In the genomic region with DNA sequence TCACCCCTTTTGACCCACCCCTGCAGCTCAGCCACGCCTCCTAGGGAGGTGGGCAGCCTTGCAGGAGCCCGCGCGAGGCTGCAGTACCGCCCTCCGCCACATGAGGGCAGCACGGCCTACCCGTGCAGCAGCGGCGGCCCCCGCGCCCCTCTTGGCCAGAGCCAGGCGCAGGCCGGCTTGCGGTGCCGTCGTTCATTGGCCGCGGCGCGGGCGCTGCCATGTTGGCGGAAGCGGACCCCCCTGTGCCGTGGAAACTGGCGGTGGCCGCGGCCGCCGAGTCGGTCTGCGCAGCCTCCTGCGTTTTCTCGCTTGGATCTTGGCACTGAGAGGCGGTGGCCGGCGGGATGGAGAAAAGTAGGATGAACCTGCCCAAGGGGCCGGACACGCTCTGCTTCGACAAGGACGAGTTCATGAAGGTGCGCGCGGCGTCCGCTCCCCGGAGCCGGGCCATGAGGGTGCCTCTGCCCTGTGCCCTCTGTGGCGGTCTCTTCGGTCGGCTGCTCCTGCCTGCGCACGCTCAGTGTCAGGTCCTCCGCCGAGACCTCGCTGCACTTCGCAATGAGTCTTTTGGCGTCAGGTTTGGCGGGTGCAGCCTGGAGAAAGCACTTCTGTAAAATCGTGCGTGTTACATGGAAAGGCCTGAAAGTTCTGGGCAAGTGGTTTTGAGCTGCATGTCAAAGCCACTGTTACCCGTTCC, we compare ENCODE assay signal across 1 cellular context.
TF ChIP-seq lines count a peak whose summit lies in the region.

A gene with protein sequence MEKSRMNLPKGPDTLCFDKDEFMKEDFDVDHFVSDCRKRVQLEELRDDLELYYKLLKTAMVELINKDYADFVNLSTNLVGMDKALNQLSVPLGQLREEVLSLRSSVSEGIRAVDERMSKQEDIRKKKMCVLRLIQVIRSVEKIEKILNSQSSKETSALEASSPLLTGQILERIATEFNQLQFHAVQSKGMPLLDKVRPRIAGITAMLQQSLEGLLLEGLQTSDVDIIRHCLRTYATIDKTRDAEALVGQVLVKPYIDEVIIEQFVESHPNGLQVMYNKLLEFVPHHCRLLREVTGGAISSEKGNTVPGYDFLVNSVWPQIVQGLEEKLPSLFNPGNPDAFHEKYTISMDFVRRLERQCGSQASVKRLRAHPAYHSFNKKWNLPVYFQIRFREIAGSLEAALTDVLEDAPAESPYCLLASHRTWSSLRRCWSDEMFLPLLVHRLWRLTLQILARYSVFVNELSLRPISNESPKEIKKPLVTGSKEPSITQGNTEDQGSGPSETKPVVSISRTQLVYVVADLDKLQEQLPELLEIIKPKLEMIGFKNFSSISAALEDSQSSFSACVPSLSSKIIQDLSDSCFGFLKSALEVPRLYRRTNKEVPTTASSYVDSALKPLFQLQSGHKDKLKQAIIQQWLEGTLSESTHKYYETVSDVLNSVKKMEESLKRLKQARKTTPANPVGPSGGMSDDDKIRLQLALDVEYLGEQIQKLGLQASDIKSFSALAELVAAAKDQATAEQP (plus strand): TSS at position 219 of the 697 bp plus-strand sequence. CDS start 126 bp downstream, at position 345.

TF ChIP-seq in K562, 482 proteins besides CTCF, POLR2A, EP300 and RAD21 (continued from another document):
- TF ChIP-seq CHD7 (IDR thresholded peaks at IDR 0.05; ENCODE audit: low read depth, low read length) (no peak), ZNF586 (CRISPR knock-in tag; conservative IDR thresholded peaks at IDR 0.05) (no peak), ZBTB49 (CRISPR knock-in tag; IDR thresholded peaks at IDR 0.05; ENCODE audit: borderline replicate concordance) (no peak), HNRNPLL (IDR thresholded peaks at IDR 0.05; ENCODE audit: low read depth, low read length, poor library complexity, severe bottlenecking) (peak; percentile 86), SMAD3 (CRISPR knock-in tag; conservative IDR thresholded peaks at IDR 0.05) (no peak), DMBX1 (CRISPR knock-in tag; IDR thresholded peaks at IDR 0.05; ENCODE audit: borderline replicate concordance) (peak; percentile 20; the same call in 1 of the 2 replicates), SRSF3 (IDR thresholded peaks at IDR 0.05; ENCODE audit: insufficient read depth, low read length) (no peak), PCBP1 (IDR thresholded peaks at IDR 0.05; ENCODE audit: low read depth, low read length, poor library complexity, severe bottlenecking) (no peak), ZNF124 (CRISPR knock-in tag; IDR thresholded peaks at IDR 0.05) (no peak), ZNF551 (CRISPR knock-in tag; IDR thresholded peaks at IDR 0.05) (no peak), GATA2 (CRISPR knock-in tag; IDR thresholded peaks at IDR 0.05) (0 out of 2 replicates have a peak, but pooled peaks have one; percentile 27), ZNF134 (CRISPR knock-in tag; conservative IDR thresholded peaks at IDR 0.05) (peak; percentile 21; the same call in 1 of the 2 replicates), CBFA2T3 (IDR thresholded peaks at IDR 0.05) (no peak)
- TF ChIP-seq, protein P1, sequence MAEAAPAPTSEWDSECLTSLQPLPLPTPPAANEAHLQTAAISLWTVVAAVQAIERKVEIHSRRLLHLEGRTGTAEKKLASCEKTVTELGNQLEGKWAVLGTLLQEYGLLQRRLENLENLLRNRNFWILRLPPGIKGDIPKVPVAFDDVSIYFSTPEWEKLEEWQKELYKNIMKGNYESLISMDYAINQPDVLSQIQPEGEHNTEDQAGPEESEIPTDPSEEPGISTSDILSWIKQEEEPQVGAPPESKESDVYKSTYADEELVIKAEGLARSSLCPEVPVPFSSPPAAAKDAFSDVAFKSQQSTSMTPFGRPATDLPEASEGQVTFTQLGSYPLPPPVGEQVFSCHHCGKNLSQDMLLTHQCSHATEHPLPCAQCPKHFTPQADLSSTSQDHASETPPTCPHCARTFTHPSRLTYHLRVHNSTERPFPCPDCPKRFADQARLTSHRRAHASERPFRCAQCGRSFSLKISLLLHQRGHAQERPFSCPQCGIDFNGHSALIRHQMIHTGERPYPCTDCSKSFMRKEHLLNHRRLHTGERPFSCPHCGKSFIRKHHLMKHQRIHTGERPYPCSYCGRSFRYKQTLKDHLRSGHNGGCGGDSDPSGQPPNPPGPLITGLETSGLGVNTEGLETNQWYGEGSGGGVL (CRISPR knock-in tag; IDR thresholded peaks at IDR 0.05) = no peak
- TF ChIP-seq, protein P2, sequence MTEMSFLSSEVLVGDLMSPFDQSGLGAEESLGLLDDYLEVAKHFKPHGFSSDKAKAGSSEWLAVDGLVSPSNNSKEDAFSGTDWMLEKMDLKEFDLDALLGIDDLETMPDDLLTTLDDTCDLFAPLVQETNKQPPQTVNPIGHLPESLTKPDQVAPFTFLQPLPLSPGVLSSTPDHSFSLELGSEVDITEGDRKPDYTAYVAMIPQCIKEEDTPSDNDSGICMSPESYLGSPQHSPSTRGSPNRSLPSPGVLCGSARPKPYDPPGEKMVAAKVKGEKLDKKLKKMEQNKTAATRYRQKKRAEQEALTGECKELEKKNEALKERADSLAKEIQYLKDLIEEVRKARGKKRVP (CRISPR knock-in tag; IDR thresholded peaks at IDR 0.05) = no peak
